8 cellular contexts compared by ENCODE assay signal in the genomic region with DNA sequence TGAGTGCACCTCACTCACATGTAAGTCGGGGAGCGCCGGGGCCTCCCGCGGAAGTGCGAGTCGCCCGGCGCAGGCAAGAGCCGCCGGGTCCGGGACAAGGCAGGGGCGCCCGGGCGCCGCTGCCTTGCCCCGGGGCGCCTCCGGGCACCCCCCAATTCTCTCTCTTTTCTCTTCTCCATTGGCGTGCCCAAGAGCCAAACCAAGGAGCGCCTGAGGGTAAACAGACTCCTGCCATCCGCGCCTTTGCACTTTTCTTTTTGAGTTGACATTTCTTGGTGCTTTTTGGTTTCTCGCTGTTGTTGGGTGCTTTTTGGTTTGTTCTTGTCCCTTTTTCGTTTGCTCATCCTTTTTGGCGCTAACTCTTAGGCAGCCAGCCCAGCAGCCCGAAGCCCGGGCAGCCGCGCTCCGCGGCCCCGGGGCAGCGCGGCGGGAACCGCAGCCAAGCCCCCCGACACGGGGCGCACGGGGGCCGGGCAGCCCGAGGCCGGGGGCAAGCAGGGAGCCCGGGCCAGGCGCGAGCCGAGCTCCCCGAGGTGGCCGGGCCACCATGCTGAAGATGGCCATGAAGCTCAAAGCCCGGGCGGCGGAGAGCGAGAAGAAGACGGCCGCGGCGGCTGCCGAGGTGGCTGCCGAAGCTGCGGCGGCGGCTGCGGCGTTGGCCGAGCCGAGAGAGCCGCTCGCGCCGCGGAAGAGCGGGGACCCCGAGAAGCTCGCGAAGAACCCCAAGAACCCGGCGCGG. TPM values are rescaled to one million over a fixed set of nuclear protein-coding genes. Genes with fewer than 3 reads are reported as not detected.
DNase-seq lines count a peak whose midpoint lies in the region; ATAC-seq, FAIRE-seq and TF ChIP-seq lines count a peak whose summit lies in the region.

No MANE protein-coding gene starts in this region.

- WGBS in thymus = 49% methylated on average over 79 of the region's 79 CpGs

- peaks cover 4% of the 10 kb centered on the region for H3K27me3 Mint-ChIP-seq in activated naive CD8-positive, alpha-beta T cell treated with anti-CD3 and anti-CD28 coated beads for 36 hours

- intact Hi-C loops in Right ventricle myocardium superior (cut with DNase I) (loop anchor here (5.0 kb wide), 2 partner anchors 93 to 153 kb away; partner anchors contain the start of genes NELFCD and PRELID3B), left cardiac atrium (cut with DNase I) (loop anchor here (5.0 to 10.0 kb wide), 3 partner anchors 95 to 155 kb away; partner anchors contain the start of genes ATP5F1E (in 1 of the 2), NELFCD (in 1 of the 2) and PRELID3B (in 1 of the 2))

- peaks cover 9% of the 10 kb centered on the region for H3K4me1 ChIP-seq in thymus (ENCODE audit: control insufficient read depth, insufficient read depth, low read length)

- H3K9me3 Mint-ChIP-seq in activated naive CD8-positive, alpha-beta T cell treated with anti-CD3 and anti-CD28 coated beads for 36 hours = no peaks in the 10 kb centered on the region

- H3K36me3 ChIP-seq in thymus (ENCODE audit: control insufficient read depth, insufficient read depth) = no peaks in the 10 kb centered on the region

- H3K4me3 ChIP-seq in thymus (ENCODE audit: low read length) = peak overlapping the region; percentile 98

- peaks cover 18% of the 10 kb centered on the region for H3K36me3 Mint-ChIP-seq in activated naive CD8-positive, alpha-beta T cell treated with anti-CD3 and anti-CD28 coated beads for 36 hours

- peak overlapping the region; percentile 98 for H3K27ac ChIP-seq in thymus (ENCODE audit: low read depth)

- H3K4me3 Mint-ChIP-seq in activated naive CD8-positive, alpha-beta T cell treated with anti-CD3 and anti-CD28 coated beads for 36 hours = peak overlapping the region; percentile 93

- no peaks in the 10 kb centered on the region for H3K27me3 ChIP-seq in thymus (ENCODE audit: control insufficient read depth, insufficient read depth)

- DNase-seq in Right ventricle myocardium superior (peak; percentile 45), left cardiac atrium (no peak), islet precursor cell (peak; percentile 40), H54 (ENCODE audit: insufficient read length, low spot score) (no peak), superior temporal gyrus (ENCODE audit: extremely low spot score) (no peak)
- peak; percentile 14 for DNase-seq in activated naive CD8-positive, alpha-beta T cell treated with anti-CD3 and anti-CD28 coated beads for 36 hours

- peaks cover 39% of the 10 kb centered on the region for H3K4me1 Mint-ChIP-seq in activated naive CD8-positive, alpha-beta T cell treated with anti-CD3 and anti-CD28 coated beads for 36 hours

- peak overlapping the region; percentile 96 for H3K27ac Mint-ChIP-seq in activated naive CD8-positive, alpha-beta T cell treated with anti-CD3 and anti-CD28 coated beads for 36 hours

- no peaks in the 10 kb centered on the region for H3K9me3 ChIP-seq in thymus (ENCODE audit: control insufficient read depth)

- TF ChIP-seq POLR2A in H54 (IDR thresholded peaks at IDR 0.05; ENCODE audit: low read depth, low read length) = no peak

- ATAC-seq in Right ventricle myocardium superior (ENCODE audit: poor library complexity) (no peak), left cardiac atrium (no peak), GM19351 (IDR thresholded peaks at IDR 0.05; ENCODE audit: unreplicated experiment) (no peak)

- FAIRE-seq in H54 (lab: Jason Lieb, UNC) = no peak

RNA-seq across cellular contexts. Expression of gene GNAS, which starts 37.0 kb away (rescaled TPM):
- total RNA-seq in Right ventricle myocardium superior = 1,453 TPM
- 1,000 to 10,000 TPM; 1,020 to 1,609 TPM for total RNA-seq in left cardiac atrium
- total RNA-seq in activated naive CD8-positive, alpha-beta T cell treated with anti-CD3 and anti-CD28 coated beads for 36 hours = 100 to 1,000 TPM; 779 to 785 TPM
- polyA plus RNA-seq in thymus = 700 TPM

RNA-seq across cellular contexts. Expression of gene GNAS-AS1, which starts 38.8 kb away (rescaled TPM):
- total RNA-seq in Right ventricle myocardium superior (0.13 TPM), left cardiac atrium (under 1 TPM; 0.37 to 0.80 TPM)
- total RNA-seq in activated naive CD8-positive, alpha-beta T cell treated with anti-CD3 and anti-CD28 coated beads for 36 hours = 1 to 10 TPM; 1.0 to 1.3 TPM
- polyA plus RNA-seq in thymus = 0.32 TPM

Comparison
In these comparisons a context has a peak if more than half of its experiments do, and no peak if none do; other contexts are left out.
1. DNase-seq: peak in Right ventricle myocardium superior (single experiment), activated naive CD8-positive, alpha-beta T cell treated with anti-CD3 and anti-CD28 coated beads for 36 hours (single experiment) and islet precursor cell (single experiment); none in left cardiac atrium (single experiment), H54 (single experiment) and superior temporal gyrus (single experiment).